In genomic region chr1:184754479-184755225, GRCh38 we compare ENCODE assay signal across 8 cellular contexts. TPM values are rescaled to one million over a fixed set of nuclear protein-coding genes. Genes with fewer than 3 reads are reported as not detected.
A peak's percentile ranks its signal among the peaks of the same experiment; 100 is the strongest.
DNase-seq lines count a peak whose midpoint lies in the region; ATAC-seq and TF ChIP-seq lines count a peak whose summit lies in the region.

A gene with protein sequence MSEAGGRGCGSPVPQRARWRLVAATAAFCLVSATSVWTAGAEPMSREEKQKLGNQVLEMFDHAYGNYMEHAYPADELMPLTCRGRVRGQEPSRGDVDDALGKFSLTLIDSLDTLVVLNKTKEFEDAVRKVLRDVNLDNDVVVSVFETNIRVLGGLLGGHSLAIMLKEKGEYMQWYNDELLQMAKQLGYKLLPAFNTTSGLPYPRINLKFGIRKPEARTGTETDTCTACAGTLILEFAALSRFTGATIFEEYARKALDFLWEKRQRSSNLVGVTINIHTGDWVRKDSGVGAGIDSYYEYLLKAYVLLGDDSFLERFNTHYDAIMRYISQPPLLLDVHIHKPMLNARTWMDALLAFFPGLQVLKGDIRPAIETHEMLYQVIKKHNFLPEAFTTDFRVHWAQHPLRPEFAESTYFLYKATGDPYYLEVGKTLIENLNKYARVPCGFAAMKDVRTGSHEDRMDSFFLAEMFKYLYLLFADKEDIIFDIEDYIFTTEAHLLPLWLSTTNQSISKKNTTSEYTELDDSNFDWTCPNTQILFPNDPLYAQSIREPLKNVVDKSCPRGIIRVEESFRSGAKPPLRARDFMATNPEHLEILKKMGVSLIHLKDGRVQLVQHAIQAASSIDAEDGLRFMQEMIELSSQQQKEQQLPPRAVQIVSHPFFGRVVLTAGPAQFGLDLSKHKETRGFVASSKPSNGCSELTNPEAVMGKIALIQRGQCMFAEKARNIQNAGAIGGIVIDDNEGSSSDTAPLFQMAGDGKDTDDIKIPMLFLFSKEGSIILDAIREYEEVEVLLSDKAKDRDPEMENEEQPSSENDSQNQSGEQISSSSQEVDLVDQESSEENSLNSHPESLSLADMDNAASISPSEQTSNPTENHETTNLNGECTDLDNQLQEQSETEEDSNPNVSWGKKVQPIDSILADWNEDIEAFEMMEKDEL (minus strand): TSS chr1:184754858. CDS start chr1:184754646, 212 bp downstream.

- H3K4me2 ChIP-seq in mammary epithelial cell (ENCODE audit: insufficient read depth, low read depth, low read length) = peak within 1 kb of the TSS; percentile 99

- peaks cover 5% of the 10 kb centered on the region; the same call in 1 of the 2 replicates for H3K36me3 ChIP-seq in WERI-Rb-1
- no peaks in the 10 kb centered on the region for H3K36me3 ChIP-seq in mammary epithelial cell (ENCODE audit: insufficient read depth, low read length)
- no peaks in the 10 kb centered on the region for H3K36me3 ChIP-seq in skeletal muscle tissue (ENCODE audit: control insufficient read depth in 3 of 3, insufficient read depth in 3 of 3, low read length in 3 of 3)

- dilution Hi-C loops in mammary epithelial cell (cut with HindIII; ENCODE audit: low sequenced_read_pairs) = no loop called here

- H3K9me3 ChIP-seq in WERI-Rb-1 (ENCODE audit: severe bottlenecking) (no peaks in the 10 kb centered on the region), mammary epithelial cell (replicated peaks; ENCODE audit: insufficient read depth, low read length) (no peaks in the 10 kb centered on the region), iPS-18c (ENCODE audit: control insufficient read depth, insufficient read depth, low read length) (peaks cover 2% of the 10 kb centered on the region), skeletal muscle tissue (ENCODE audit: control insufficient read depth in 3 of 3, low read length in 3 of 3) (no peaks in the 10 kb centered on the region)

- peak within 1 kb of the TSS; percentile 88 for H3K27ac ChIP-seq in WERI-Rb-1
- H3K27ac ChIP-seq in mammary epithelial cell (ENCODE audit: insufficient read depth, low read depth, low read length) = peak within 1 kb of the TSS; percentile 70
- peak within 1 kb of the TSS; percentile 93 for H3K27ac ChIP-seq in skeletal muscle tissue (ENCODE audit: low read depth, low read length)

- no peaks in the 10 kb centered on the region for H4K20me1 ChIP-seq in mammary epithelial cell (ENCODE audit: insufficient read depth, low read length)

- H3K79me2 ChIP-seq in mammary epithelial cell (ENCODE audit: insufficient read depth, low read length) = peaks cover 22% of the 10 kb centered on the region

- DNase-seq in ACHN (peak; percentile 99), NCI-H2227 (lab: John Stamatoyannopoulos, UW; ENCODE audit: unreplicated experiment) (peak; percentile 99), WERI-Rb-1 (peak; percentile 99), mammary epithelial cell (peak; percentile 99)

- H3K27me3 ChIP-seq in WERI-Rb-1 (ENCODE audit: insufficient read depth, low read depth, severe bottlenecking) (no peaks in the 10 kb centered on the region), mammary epithelial cell (ENCODE audit: insufficient read depth, low read length) (no peaks in the 10 kb centered on the region), skeletal muscle tissue (ENCODE audit: control insufficient read depth in 3 of 3, insufficient read depth in 3 of 3, low read length in 3 of 3) (no peaks in the 10 kb centered on the region)

- CTCF ChIA-PET in mammary epithelial cell (lab: Charles Lee; ENCODE audit: low non-redundant PET) = interaction anchor here (0.6 kb wide), 1 partner anchor 926 kb away, joined by 4 read pairs; no protein-coding TSS in a partner anchor

- in situ Hi-C loops in ACHN (cut with HindIII; ENCODE audit: low pct_ligation_motif_present, low pct_unique_long_range_greater_than_20kb, low sequenced_read_pairs) = no loop called here
- in situ Hi-C loops in mammary epithelial cell (cut with MboI; ENCODE audit: low sequenced_read_pairs in 2 of 2) = no loop called here

- H3K4me3 ChIP-seq in WERI-Rb-1 (ENCODE audit: low read depth, low read length) = peak within 1 kb of the TSS; percentile 53
- peak within 1 kb of the TSS; percentile 86 to 100 (median 90) for H3K4me3 ChIP-seq in mammary epithelial cell (replicated peaks in 1 of 3; ENCODE audit: insufficient read depth in 1 of 3, low read depth in 2 of 3, low read length in 3 of 3)
- peak within 1 kb of the TSS; percentile 86 for H3K4me3 ChIP-seq in iPS-18c (ENCODE audit: insufficient read depth, low read depth, low read length)
- H3K4me3 ChIP-seq in skeletal muscle tissue (ENCODE audit: low read length in 3 of 3) = peak within 1 kb of the TSS; percentile 85 to 96 (median 91)

- intact Hi-C loops in mammary epithelial cell (cut with micrococcal nuclease) = no loop called here

- H3K4me1 ChIP-seq in mammary epithelial cell (ENCODE audit: insufficient read depth, low read length) = peaks cover 5% of the 10 kb centered on the region
- H3K4me1 ChIP-seq in skeletal muscle tissue (ENCODE audit: control insufficient read depth in 3 of 3, insufficient read depth in 3 of 3, low read length in 3 of 3) = peaks cover 6 to 22% (median 16%) of the 10 kb centered on the region in 3 donors

- TF ChIP-seq CTCF in WERI-Rb-1 (IDR thresholded peaks at IDR 0.05; ENCODE audit: low read depth, low read length) (no peak), mammary epithelial cell (conservative IDR thresholded peaks at IDR 0.05 in 1 of 2, IDR thresholded peaks at IDR 0.05 in 1 of 2; ENCODE audit: extremely low read depth in 1 of 2, insufficient read depth in 1 of 2, low read depth in 1 of 2, low read length in 2 of 2) (no peak)

- ATAC-seq in GM18873 (IDR thresholded peaks at IDR 0.05; ENCODE audit: low FRiP score, unreplicated experiment) (peak; percentile 96), HG03139 (IDR thresholded peaks at IDR 0.05; ENCODE audit: unreplicated experiment) (peak; percentile 92)

- 2% methylated on average over 19 of the region's 76 CpGs for WGBS in mammary epithelial cell (ENCODE audit: low coverage, missing lambda C conversion rate)

- no TSS peak for BruUV-seq in mammary epithelial cell (replicated peaks; lab: Mats Ljungman, UMichigan)

- H2AFZ ChIP-seq in mammary epithelial cell (ENCODE audit: low read depth, low read length) = peak within 1 kb of the TSS; percentile 98

- H3K9ac ChIP-seq in mammary epithelial cell (ENCODE audit: insufficient read depth, low read length) (peak within 1 kb of the TSS; percentile 86), skeletal muscle tissue (ENCODE audit: low read depth in 1 of 3, low read length in 3 of 3) (peak within 1 kb of the TSS; percentile 89 to 95 (median 92))

RNA-seq across cellular contexts. Expression of the gene that starts here (rescaled TPM):
- total RNA-seq in mammary epithelial cell (10 to 100 TPM; 30.7 to 33.4 TPM), skeletal muscle tissue (28.2 TPM)
- polyA plus RNA-seq in mammary epithelial cell = 17.3 TPM
- 29.8 TPM for polyA minus RNA-seq in mammary epithelial cell

Comparison
In these comparisons a context has a peak if more than half of its experiments do, and no peak if none do; other contexts are left out.
1. Peak in every context shown above with its lines: DNase-seq, ATAC-seq, H3K4me3 ChIP-seq and H3K27ac ChIP-seq.